8 cellular contexts compared by ENCODE assay signal in the genomic region with DNA sequence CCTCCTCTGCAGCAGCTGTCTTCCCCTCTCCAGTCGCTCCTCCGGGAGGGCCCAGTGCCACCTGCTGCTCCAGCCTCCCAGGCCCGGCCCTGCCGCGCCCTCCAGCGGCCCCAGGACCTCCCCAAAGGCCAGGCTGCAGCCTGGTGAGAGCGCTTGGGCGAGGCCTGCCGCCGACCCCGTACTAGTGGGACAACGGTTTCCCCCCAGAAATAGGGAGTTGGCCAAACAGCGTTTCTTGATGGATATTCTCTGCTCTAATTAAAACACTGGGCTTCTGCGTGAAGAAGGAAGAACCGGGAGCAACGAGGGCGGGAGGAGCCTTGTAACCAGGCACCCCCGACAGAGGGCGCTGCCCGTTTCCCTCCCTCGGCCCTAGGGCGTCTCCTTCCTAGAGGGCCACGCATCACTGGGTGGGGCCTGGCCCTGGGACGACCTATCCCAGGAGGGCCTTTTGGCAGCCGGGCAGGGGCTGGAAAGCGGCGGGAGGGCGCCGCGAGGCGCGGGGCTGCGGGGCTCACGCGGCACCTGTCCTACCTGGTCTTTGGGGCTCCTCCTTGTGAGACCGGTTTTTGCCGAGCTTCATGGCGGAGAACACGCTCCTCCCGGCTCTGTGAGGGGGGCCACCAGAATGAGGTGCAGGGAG. TPM values are rescaled to one million over a fixed set of nuclear protein-coding genes. Genes with fewer than 3 reads are reported as not detected.
DNase-seq lines count a peak whose midpoint lies in the region; ATAC-seq and TF ChIP-seq lines count a peak whose summit lies in the region.

No MANE protein-coding gene starts in this region.

- TF ChIP-seq POLR2A in erythroblast (IDR thresholded peaks at IDR 0.05; ENCODE audit: low read length): no peak

- TF ChIP-seq CTCF in GM06990 (IDR thresholded peaks at IDR 0.05; ENCODE audit: insufficient read depth, low read length, poor library complexity, severe bottlenecking): peak; percentile 81
- peak; percentile 95 for TF ChIP-seq CTCF in HL-60 (IDR thresholded peaks at IDR 0.05; ENCODE audit: insufficient read depth, low read length)

- no peak overlapping the region for H3K27ac ChIP-seq in HL-60 (replicated peaks)

- DNase-seq in GM06990 (ENCODE audit: extremely low read depth, insufficient read length) (peak; percentile 52), HL-60 (ENCODE audit: low read depth in 1 of 2, low spot score in 1 of 2) (peak; percentile 70 to 79), NOMO-1 treated with DMSO at 0.1 percent for 48 hours (lab: John Stamatoyannopoulos, UW; ENCODE audit: unreplicated experiment) (peak; percentile 74), erythroblast (lab: John Stamatoyannopoulos, UW) (peak; percentile 75 to 85), mucosa of gallbladder (ENCODE audit: low spot score) (peak; percentile 57)
- DNase-seq in activated CD8-positive, alpha-beta memory T cell treated with anti-CD3 and anti-CD28 coated beads, Interleukin-2, amount 50 U/mL, for 4 hours: peak; percentile 80
- DNase-seq in stimulated activated CD8-positive, alpha-beta memory T cell treated with anti-CD3 and anti-CD28 coated beads, Interleukin-4, amount 100 ng/mL, for 1 hour (ENCODE audit: low read depth in 2 of 2, low spot score in 1 of 2): peak; percentile 46 to 56

- ATAC-seq in GM21390 (IDR thresholded peaks at IDR 0.05; ENCODE audit: unreplicated experiment): no peak

- H3K36me3 ChIP-seq in GM06990 (ENCODE audit: control insufficient read depth, insufficient read depth, low read length): no peaks in the 10 kb centered on the region

- H3K27me3 ChIP-seq in GM06990 (replicated peaks; ENCODE audit: control insufficient read depth, insufficient read depth, low read length): peaks cover 3% of the 10 kb centered on the region
- peaks cover 3% of the 10 kb centered on the region for H3K27me3 ChIP-seq in HL-60 (ENCODE audit: insufficient read depth, poor library complexity, severe bottlenecking)

- H3K4me3 ChIP-seq in GM06990 (replicated peaks; ENCODE audit: low read depth, low read length) (peak overlapping the region; percentile 34), HL-60 (replicated peaks; ENCODE audit: insufficient read depth, low read length) (peak overlapping the region; percentile 57)

RNA-seq across cellular contexts. Expression of gene OTOF, which starts 25.4 kb away (rescaled TPM):
- total RNA-seq in mucosa of gallbladder: 0.09 TPM
